7 cellular contexts compared by ENCODE assay signal in genomic region chr20:63696311-63696627, GRCh38. TPM values are rescaled to one million over a fixed set of nuclear protein-coding genes. Genes with fewer than 3 reads are reported as not detected.
DNase-seq lines count a peak whose midpoint lies in the region; ATAC-seq and TF ChIP-seq lines count a peak whose summit lies in the region.

No MANE protein-coding gene starts in this region.

- peak overlapping the region; percentile 21 for H3K27ac ChIP-seq in HUES48 (ENCODE audit: low read depth, low read length)
- H3K27ac ChIP-seq in right atrium auricular region, result peak overlapping the region; percentile 53 to 61

- no peak overlapping the region for H3K4me3 Mint-ChIP-seq in stimulated activated effector memory CD8-positive, alpha-beta T cell treated with anti-CD3 and anti-CD28 coated beads, Interleukin-12 subunit alpha, Interleukin-12 subunit beta, amount 100 ng/mL, for 72 hours

- peak; percentile 35 for DNase-seq in activated naive CD4-positive, alpha-beta T cell treated with anti-CD3 and anti-CD28 coated beads, Interleukin-2, amount 50 U/mL, for 16 hours
- no peak for DNase-seq in right atrium auricular region (ENCODE audit: low spot score)
- DNase-seq in stimulated activated effector memory CD8-positive, alpha-beta T cell treated with anti-CD3 and anti-CD28 coated beads, Interleukin-12 subunit alpha, Interleukin-12 subunit beta, amount 100 ng/mL, for 72 hours (ENCODE audit: low spot score in 2 of 2), result peak in 1 of 2 donors; percentile 53
- DNase-seq in central memory CD4-positive, alpha-beta T cell, result no peak
- DNase-seq in activated CD4-positive, CD25-positive, alpha-beta regulatory T cell treated with anti-CD3 and anti-CD28 coated beads, Interleukin-2, amount 50 U/mL, for 72 hours, result no peak

- TF ChIP-seq CTCF in right atrium auricular region (IDR thresholded peaks at IDR 0.05), result no peak

- no peak overlapping the region for H3K9ac ChIP-seq in HUES48 (ENCODE audit: low read depth, low read length)

- H3K27me3 ChIP-seq in HUES48 (ENCODE audit: control insufficient read depth, insufficient read depth, low read length), result no peaks in the 10 kb centered on the region
- H3K27me3 ChIP-seq in right atrium auricular region, result no peaks in the 10 kb centered on the region

- H3K4me3 ChIP-seq in HUES48 (ENCODE audit: low read depth, low read length) (peak overlapping the region; percentile 50; the same call in 1 of the 2 replicates), right atrium auricular region (peak overlapping the region in 1 of 2 donors; percentile 37)

- H3K36me3 ChIP-seq in HUES48 (ENCODE audit: control insufficient read depth, insufficient read depth, low read length) (peaks cover 6% of the 10 kb centered on the region; the same call in 1 of the 2 replicates), right atrium auricular region (peaks cover 14% of the 10 kb centered on the region)

- H3K27ac Mint-ChIP-seq in stimulated activated effector memory CD8-positive, alpha-beta T cell treated with anti-CD3 and anti-CD28 coated beads, Interleukin-12 subunit alpha, Interleukin-12 subunit beta, amount 100 ng/mL, for 72 hours, result peak overlapping the region; percentile 70

- peak; percentile 38 for ATAC-seq in stimulated activated effector memory CD8-positive, alpha-beta T cell treated with anti-CD3 and anti-CD28 coated beads, Interleukin-12 subunit alpha, Interleukin-12 subunit beta, amount 100 ng/mL, for 72 hours
- ATAC-seq in GM19397 (IDR thresholded peaks at IDR 0.05; ENCODE audit: unreplicated experiment), result no peak

- H3K4me1 ChIP-seq in HUES48 (ENCODE audit: control insufficient read depth, insufficient read depth, low read length) (peaks cover 4% of the 10 kb centered on the region; the same call in 1 of the 2 replicates), right atrium auricular region (peaks cover 0 to 52% of the 10 kb centered on the region in 2 donors)

- peaks cover 34% of the 10 kb centered on the region for H3K4me1 Mint-ChIP-seq in stimulated activated effector memory CD8-positive, alpha-beta T cell treated with anti-CD3 and anti-CD28 coated beads, Interleukin-12 subunit alpha, Interleukin-12 subunit beta, amount 100 ng/mL, for 72 hours

- peaks cover 68% of the 10 kb centered on the region for H3K36me3 Mint-ChIP-seq in stimulated activated effector memory CD8-positive, alpha-beta T cell treated with anti-CD3 and anti-CD28 coated beads, Interleukin-12 subunit alpha, Interleukin-12 subunit beta, amount 100 ng/mL, for 72 hours

- H3K9me3 Mint-ChIP-seq in stimulated activated effector memory CD8-positive, alpha-beta T cell treated with anti-CD3 and anti-CD28 coated beads, Interleukin-12 subunit alpha, Interleukin-12 subunit beta, amount 100 ng/mL, for 72 hours, result no peaks in the 10 kb centered on the region

- no peaks in the 10 kb centered on the region for H3K9me3 ChIP-seq in HUES48 (ENCODE audit: control insufficient read depth, insufficient read depth, low read length)
- no peaks in the 10 kb centered on the region for H3K9me3 ChIP-seq in right atrium auricular region

RNA-seq across cellular contexts. Expression of gene TNFRSF6B, which starts 0.2 kb away (rescaled TPM):
- 1 to 10 TPM; 1.2 to 3.8 TPM for total RNA-seq in right atrium auricular region

RNA-seq across cellular contexts. Expression of gene ARFRP1, which starts 11.5 kb away (rescaled TPM):
- total RNA-seq in right atrium auricular region, result 10 to 100 TPM; 33.5 to 39.4 TPM

RNA-seq across cellular contexts. Expression of gene ZGPAT, which starts 11.6 kb away (rescaled TPM):
- 10 to 100 TPM; 11.9 to 15.1 TPM for total RNA-seq in right atrium auricular region

RNA-seq across cellular contexts. Expression of gene RTEL1, which starts 38.2 kb away (rescaled TPM):
- total RNA-seq in right atrium auricular region, result 1 to 10 TPM; 4.8 to 9.2 TPM

RNA-seq across cellular contexts. Expression of gene LIME1, which starts 40.2 kb away (rescaled TPM):
- total RNA-seq in right atrium auricular region, result 1 to 10 TPM; 2.4 to 2.5 TPM
